ENCODE assay signal across 21 cellular contexts in the genomic region with DNA sequence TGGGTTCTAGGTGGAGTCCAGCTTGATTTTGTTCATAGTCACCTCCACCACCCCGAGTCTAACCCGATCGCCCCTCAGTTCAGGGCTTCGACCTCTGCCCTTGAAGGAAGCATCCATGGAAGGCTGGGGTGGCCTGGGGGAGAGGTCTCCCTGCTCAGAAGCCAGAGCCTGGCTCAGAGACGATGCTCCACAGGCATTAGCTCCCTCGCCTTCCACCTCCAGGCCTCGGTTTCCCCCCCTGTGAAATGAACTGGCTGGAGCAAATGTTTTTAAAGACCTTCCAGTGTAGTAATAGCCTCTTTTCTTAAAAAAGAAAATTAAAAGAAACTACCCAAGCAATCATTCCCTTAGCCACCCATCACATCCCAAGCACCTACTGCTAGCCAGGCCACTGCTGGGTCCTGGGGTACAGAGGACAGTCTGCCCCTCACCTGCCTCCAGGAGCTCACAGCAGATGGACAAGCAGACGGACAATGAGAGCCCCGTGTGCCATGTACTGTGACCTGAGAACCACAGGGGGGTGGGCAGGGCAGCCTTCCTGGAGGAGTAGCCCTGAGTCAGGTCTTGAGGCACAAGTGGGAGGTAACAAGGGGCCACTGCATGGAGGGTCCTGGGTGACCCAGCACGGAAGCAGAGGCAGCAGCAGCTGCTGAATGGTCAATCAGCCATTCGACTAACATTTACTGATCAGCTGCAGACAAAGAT. TPM values are rescaled to one million over a fixed set of nuclear protein-coding genes. Genes with fewer than 3 reads are reported as not detected.
DNase-seq lines count a peak whose midpoint lies in the region; ATAC-seq and TF ChIP-seq lines count a peak whose summit lies in the region.
"Had no signal": no experiment of that assay in that cellular context is flagged by ENCODE, and none has a peak within 500 bp of the region (broad histone marks: within the 10 kb centered on the region; RNA-seq: fewer than 3 reads in every experiment).

No MANE protein-coding gene starts in this region.

- H3K36me3 Mint-ChIP-seq in Calu3 (ENCODE audit: insufficient read depth, unreplicated experiment) (peaks cover 7% of the 10 kb centered on the region), MCF 10A (ENCODE audit: insufficient read depth, unreplicated experiment) (no peaks in the 10 kb centered on the region)

- H3K4me3 Mint-ChIP-seq in Calu3 (ENCODE audit: low read depth, unreplicated experiment) (no peak overlapping the region), MCF 10A (ENCODE audit: unreplicated experiment) (no peak overlapping the region)
- no peak overlapping the region for H3K4me3 Mint-ChIP-seq in stimulated activated naive CD8-positive, alpha-beta T cell treated with anti-CD3 and anti-CD28 coated beads, Interleukin-15, amount 100 ng/mL, for 72 hours
- H3K4me3 Mint-ChIP-seq: CD4-positive, alpha-beta T cell; H9 had no signal

- H3K9me3 Mint-ChIP-seq in Calu3 (ENCODE audit: low read depth, unreplicated experiment): no peaks in the 10 kb centered on the region
- no peaks in the 10 kb centered on the region for H3K9me3 Mint-ChIP-seq in MCF 10A (ENCODE audit: unreplicated experiment)
- H3K9me3 Mint-ChIP-seq in stimulated activated naive CD8-positive, alpha-beta T cell treated with anti-CD3 and anti-CD28 coated beads, Interleukin-15, amount 100 ng/mL, for 72 hours: no peaks in the 10 kb centered on the region
- H3K9me3 Mint-ChIP-seq: CD4-positive, alpha-beta T cell; H9 had no signal

- ATAC-seq in lower lobe of right lung (no peak), HG03280 (IDR thresholded peaks at IDR 0.05; ENCODE audit: unreplicated experiment) (no peak)
- no peak for ATAC-seq in stimulated activated naive CD8-positive, alpha-beta T cell treated with anti-CD3 and anti-CD28 coated beads, Interleukin-15, amount 100 ng/mL, for 72 hours

- BruUV-seq in Calu3 (replicated peaks; lab: Mats Ljungman, UMichigan): no TSS peak
- no TSS peak for BruUV-seq in MCF 10A (replicated peaks; lab: Mats Ljungman, UMichigan)

- H3K27me3 Mint-ChIP-seq in Calu3 (ENCODE audit: unreplicated experiment): no peaks in the 10 kb centered on the region
- no peaks in the 10 kb centered on the region for H3K27me3 Mint-ChIP-seq in MCF 10A (ENCODE audit: insufficient read depth, unreplicated experiment)
- H3K27me3 Mint-ChIP-seq in stimulated activated naive CD8-positive, alpha-beta T cell treated with anti-CD3 and anti-CD28 coated beads, Interleukin-15, amount 100 ng/mL, for 72 hours: peaks cover 64% of the 10 kb centered on the region

- no peak overlapping the region for H3K4me2 ChIP-seq in smooth muscle cell

- POLR2A ChIA-PET in MCF 10A (lab: Yijun Ruan, JAX): interaction anchor here (1.0 kb wide), 1 partner anchor 14 kb away, joined by 3 read pairs; no protein-coding TSS in a partner anchor

- TF ChIP-seq CTCF in Calu3 (IDR thresholded peaks at IDR 0.05; ENCODE audit: unreplicated experiment): no peak
- TF ChIP-seq CTCF in lower lobe of right lung (IDR thresholded peaks at IDR 0.05): no peak
- no peak for TF ChIP-seq CTCF in smooth muscle cell (IDR thresholded peaks at IDR 0.05; ENCODE audit: borderline replicate concordance, insufficient read depth, poor library complexity, severe bottlenecking)
- TF ChIP-seq CTCF in MCF 10A (IDR thresholded peaks at IDR 0.05; ENCODE audit: unreplicated experiment): no peak

- H3K4me1 ChIP-seq in SJSA1 (replicated peaks) (peaks cover 80% of the 10 kb centered on the region), lower lobe of right lung (peaks cover 85% of the 10 kb centered on the region), smooth muscle cell (ENCODE audit: low read depth) (peaks cover 26% of the 10 kb centered on the region)

- no peaks in the 10 kb centered on the region for H3K79me2 ChIP-seq in smooth muscle cell (ENCODE audit: low read depth)

- no peaks in the 10 kb centered on the region for H4K20me1 ChIP-seq in smooth muscle cell (ENCODE audit: low read depth)

- no peak overlapping the region for H3K4me3 ChIP-seq in SJSA1
- H3K4me3 ChIP-seq in lower lobe of right lung: no peak overlapping the region
- H3K4me3 ChIP-seq in smooth muscle cell: no peak overlapping the region
- H3K4me3 ChIP-seq: SJCRH30 had no signal

- H3K9ac ChIP-seq in smooth muscle cell (ENCODE audit: low read depth): peak overlapping the region; percentile 85

- H3K27me3 ChIP-seq in SJSA1 (replicated peaks) (no peaks in the 10 kb centered on the region), lower lobe of right lung (ENCODE audit: low read depth) (peaks cover 14% of the 10 kb centered on the region), smooth muscle cell (ENCODE audit: low read depth) (peaks cover 12% of the 10 kb centered on the region)

- H3K4me1 Mint-ChIP-seq in Calu3 (ENCODE audit: low read depth, unreplicated experiment): peaks cover 64% of the 10 kb centered on the region
- H3K4me1 Mint-ChIP-seq in MCF 10A (ENCODE audit: insufficient read depth, unreplicated experiment): peaks cover 26% of the 10 kb centered on the region
- peaks cover 43% of the 10 kb centered on the region for H3K4me1 Mint-ChIP-seq in stimulated activated naive CD8-positive, alpha-beta T cell treated with anti-CD3 and anti-CD28 coated beads, Interleukin-15, amount 100 ng/mL, for 72 hours

- intact Hi-C loops in Calu3 (cut with micrococcal nuclease; ENCODE audit: unreplicated experiment): no loop called here
- intact Hi-C loops in lower lobe of right lung (cut with DNase I): no loop called here
- intact Hi-C loops in MCF 10A (cut with micrococcal nuclease): no loop called here

- H2AFZ ChIP-seq in smooth muscle cell (ENCODE audit: low read depth): no peak overlapping the region

- H3K9me3 ChIP-seq in SJSA1 (replicated peaks) (no peaks in the 10 kb centered on the region), lower lobe of right lung (no peaks in the 10 kb centered on the region), smooth muscle cell (replicated peaks; ENCODE audit: low read depth) (no peaks in the 10 kb centered on the region)
- H3K9me3 ChIP-seq: SJCRH30 had no signal

- 96% methylated on average over 11 of the region's 11 CpGs for WGBS in smooth muscle cell (ENCODE audit: low lambda C conversion rate)

- CTCF ChIA-PET in Calu3 (lab: Charles Lee): no interaction called here
- CTCF ChIA-PET in MCF 10A (lab: Yijun Ruan, JAX): interaction anchor here (0.5 to 0.8 kb wide), 3 partner anchors 41 to 535 kb away, joined by 3 to 4 read pairs (median 3); no protein-coding TSS in a partner anchor

- H3K27ac ChIP-seq in SJSA1: peak overlapping the region; percentile 97
- no peak overlapping the region for H3K27ac ChIP-seq in lower lobe of right lung
- no peak overlapping the region for H3K27ac ChIP-seq in smooth muscle cell (ENCODE audit: low read depth)
- H3K27ac ChIP-seq: SJCRH30 had no signal

- H3K36me3 ChIP-seq in SJSA1: peaks cover 11% of the 10 kb centered on the region; the same call in 1 of the 2 replicates
- H3K36me3 ChIP-seq in lower lobe of right lung: no peaks in the 10 kb centered on the region
- H3K36me3 ChIP-seq in smooth muscle cell (ENCODE audit: low read depth): no peaks in the 10 kb centered on the region
- H3K36me3 ChIP-seq: SJCRH30 had no signal

- H3K27ac Mint-ChIP-seq in Calu3 (ENCODE audit: unreplicated experiment) (peak overlapping the region; percentile 38), MCF 10A (ENCODE audit: low read depth, unreplicated experiment) (no peak overlapping the region)
- peak overlapping the region in 1 of 2 donors; percentile 92 for H3K27ac Mint-ChIP-seq in stimulated activated naive CD8-positive, alpha-beta T cell treated with anti-CD3 and anti-CD28 coated beads, Interleukin-15, amount 100 ng/mL, for 72 hours
- H3K27ac Mint-ChIP-seq: CD4-positive, alpha-beta T cell had no signal

- DNase-seq in Calu3: no peak
- DNase-seq in SJSA1 (ENCODE audit: low read depth in 1 of 2, low spot score in 2 of 2): no peak
- DNase-seq in lower lobe of right lung: peak; percentile 33
- DNase-seq in smooth muscle cell (lab: John Stamatoyannopoulos, UW; ENCODE audit: unreplicated experiment): no peak
- DNase-seq in NCI-H345 (lab: John Stamatoyannopoulos, UW): no peak
- no peak for DNase-seq in MCF 10A (ENCODE audit: unreplicated experiment)
- no peak for DNase-seq in stimulated activated naive CD8-positive, alpha-beta T cell treated with anti-CD3 and anti-CD28 coated beads, Interleukin-15, amount 100 ng/mL, for 72 hours
- DNase-seq: ACHN; AML-193; CD4-positive, alpha-beta T cell; DMS53; H9; NCI-H1417; NCI-H1930; NCI-H2171; NCI-H446 treated with DMSO at 0.1 percent for 48 hours; NK-92 treated with Interleukin-12 subunit alpha and Interleukin-12 subunit beta, amount 100 ng/mL, for 24 hours; OCI-M1; RPMI8226; SJCRH30 had no signal

- H3F3A ChIP-seq in smooth muscle cell (ENCODE audit: low read depth): peaks cover 13% of the 10 kb centered on the region

RNA-seq across cellular contexts. Expression of a gene that starts 42.3 kb away (rescaled TPM):
- 2.5 and 4.7 TPM in 2 replicates for total RNA-seq in Calu3 (2022)
- 86.7 and 94.7 TPM in 2 replicates for total RNA-seq in SJSA1 (2014; rRNA removed; shearing (Covaris generic))
- total RNA-seq in lower lobe of right lung: 34.5 TPM
- 16.5 and 31.2 TPM in 2 replicates for total RNA-seq in smooth muscle cell
- polyA plus RNA-seq in smooth muscle cell: 13.0 and 14.4 TPM in 2 replicates
- total RNA-seq in MCF 10A (2022): 9.5 and 11.6 TPM in 2 replicates
